ENCODE assay signal across 9 cellular contexts in the genomic region with DNA sequence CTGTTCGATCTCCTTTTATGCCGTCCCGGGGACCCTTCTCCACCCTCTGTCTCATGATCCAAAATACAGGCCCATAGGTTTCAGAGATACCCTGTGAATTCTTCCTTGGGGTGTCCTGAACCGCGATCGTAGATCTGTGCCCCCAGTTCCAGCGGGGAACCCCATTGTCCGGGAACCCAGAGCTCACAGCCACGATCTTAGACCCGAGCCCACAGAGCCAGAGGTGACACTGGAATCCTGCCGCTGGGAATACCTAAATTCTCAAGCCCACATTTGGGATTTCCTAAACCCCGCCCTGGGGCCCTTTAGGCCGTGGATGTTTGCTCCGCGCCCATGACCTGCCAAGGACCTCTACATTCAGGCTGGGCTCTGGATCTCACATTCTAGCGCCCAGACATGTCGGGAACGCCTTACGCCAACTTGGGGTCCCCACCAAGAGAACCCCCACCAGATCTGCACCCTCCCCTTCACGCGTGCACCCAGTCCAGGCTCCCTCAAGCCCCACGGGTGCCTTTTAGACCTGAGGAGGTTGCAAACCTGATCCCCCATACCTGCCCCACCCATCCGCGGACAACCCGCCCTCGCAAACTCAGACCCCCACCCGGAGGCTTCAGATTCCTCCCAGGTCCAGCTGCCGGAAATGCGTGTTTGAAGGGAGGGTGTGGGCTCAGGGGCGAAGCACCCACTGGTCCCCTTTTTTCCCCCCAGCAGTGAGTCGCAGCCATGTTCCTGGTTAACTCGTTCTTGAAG. TPM values are rescaled to one million over a fixed set of nuclear protein-coding genes. Genes with fewer than 3 reads are reported as not detected.
A peak's percentile ranks its signal among the peaks of the same experiment; 100 is the strongest.
DNase-seq lines count a peak whose midpoint lies in the region; ATAC-seq and TF ChIP-seq lines count a peak whose summit lies in the region.
"Had no signal": no experiment of that assay in that cellular context is flagged by ENCODE, and none has a peak within 500 bp of the region (broad histone marks: within the 10 kb centered on the region; RNA-seq: fewer than 3 reads in every experiment).

No MANE protein-coding gene starts in this region.

- peak overlapping the region; percentile 87 for H2AK5ac ChIP-seq in IMR-90 (ENCODE audit: low read depth, low read length)

- H3K79me1 ChIP-seq in IMR-90 (ENCODE audit: low read depth in 1 of 2, low read length in 2 of 2), result peaks cover 32 to 45% of the 10 kb centered on the region in 2 experiments

- H3K36me3 ChIP-seq in A673 (ENCODE audit: insufficient read depth, low read length, poor library complexity, severe bottlenecking) (peaks cover 24% of the 10 kb centered on the region), IMR-90 (ENCODE audit: control insufficient read depth, insufficient read depth, low read length) (peaks cover 25% of the 10 kb centered on the region), adipocyte (ENCODE audit: control insufficient read depth, insufficient read depth, low read length, severe bottlenecking) (peaks cover 26% of the 10 kb centered on the region), psoas muscle (ENCODE audit: insufficient read depth in 1 of 2, low read depth in 1 of 2) (peaks cover 0 to 38% of the 10 kb centered on the region in 2 donors)

- CTCF ChIA-PET in A673 (lab: Charles Lee), result no interaction called here
- CTCF ChIA-PET in IMR-90 (lab: Yijun Ruan, JAX), result interaction anchor here (1.4 kb wide), 1 partner anchor 11 kb away, joined by 3 read pairs; no protein-coding TSS in a partner anchor

- peak overlapping the region; percentile 63 for H2BK120ac ChIP-seq in IMR-90 (ENCODE audit: low read depth, low read length)

- H2AK9ac ChIP-seq in IMR-90 (replicated peaks; ENCODE audit: low read depth, low read length, poor library complexity), result peak overlapping the region; percentile 100

- peak overlapping the region; percentile 96 for H2AFZ ChIP-seq in IMR-90 (replicated peaks; ENCODE audit: low read length, poor library complexity)

- peak overlapping the region; percentile 90 for H3K27ac ChIP-seq in A673 (ENCODE audit: low read depth, low read length, poor library complexity, severe bottlenecking)
- peak overlapping the region; percentile 95 for H3K27ac ChIP-seq in IMR-90 (ENCODE audit: insufficient read depth, low read length)
- H3K27ac ChIP-seq in psoas muscle, result peak overlapping the region; percentile 94

- intact Hi-C loops in A673 (cut with micrococcal nuclease; ENCODE audit: unreplicated experiment), result no loop called here
- intact Hi-C loops in IMR-90 (cut with micrococcal nuclease), result loop anchor here (2.0 kb wide), 1 partner anchor 26 kb away; a partner anchor contains a TSS
- intact Hi-C loops in left cardiac atrium (cut with DNase I), result no loop called here
- intact Hi-C loops in psoas muscle (cut with DNase I), result no loop called here

- peak overlapping the region; percentile 74 for H3K4me2 ChIP-seq in IMR-90 (ENCODE audit: low read depth, low read length)

- H3K4me1 ChIP-seq in A673 (ENCODE audit: insufficient read depth, low read length, poor library complexity, severe bottlenecking) (peaks cover 10% of the 10 kb centered on the region), IMR-90 (ENCODE audit: control insufficient read depth, insufficient read depth, low read length) (peaks cover 10% of the 10 kb centered on the region), adipocyte (ENCODE audit: control insufficient read depth, insufficient read depth, low read length) (peaks cover 20% of the 10 kb centered on the region), psoas muscle (peaks cover 11% of the 10 kb centered on the region)

- peak overlapping the region; percentile 84 for H3K18ac ChIP-seq in IMR-90 (ENCODE audit: low read depth, low read length)

- no peak overlapping the region for H2BK20ac ChIP-seq in IMR-90 (ENCODE audit: low read depth, low read length)

- peak overlapping the region; percentile 99 for H3K4ac ChIP-seq in IMR-90 (ENCODE audit: low read depth, low read length)

- H2BK5ac ChIP-seq in IMR-90 (ENCODE audit: low read depth, low read length, poor library complexity, severe bottlenecking), result peak overlapping the region; percentile 92

- H3K9me3 ChIP-seq in A673 (ENCODE audit: low read depth, low read length, poor library complexity, severe bottlenecking), result no peaks in the 10 kb centered on the region
- H3K9me3 ChIP-seq in IMR-90 (ENCODE audit: control insufficient read depth, insufficient read depth, low read length), result no peaks in the 10 kb centered on the region
- H3K9me3 ChIP-seq in adipocyte (ENCODE audit: control insufficient read depth, low read length), result no peaks in the 10 kb centered on the region
- no peaks in the 10 kb centered on the region for H3K9me3 ChIP-seq in psoas muscle

- WGBS in IMR-90 (ENCODE audit: extremely low coverage in 2 of 2, insufficient read length in 1 of 2), 2 experiments, result 0% methylated on average over 8 of the region's 32 CpGs; no CpG with 5 or more reads in 1 of the 2 experiments
- WGBS in psoas muscle, 3 donors, result 0% methylated on average over 31 to 32 of the region's 32 CpGs

- H4K20me1 ChIP-seq in IMR-90 (ENCODE audit: insufficient read depth, low read length), result peaks cover 27% of the 10 kb centered on the region

- TF ChIP-seq CTCF in A673 (conservative IDR thresholded peaks at IDR 0.05; ENCODE audit: low read depth, low read length), result no peak
- TF ChIP-seq CTCF in GM13976 (IDR thresholded peaks at IDR 0.05; ENCODE audit: borderline replicate concordance, control extremely low read depth, extremely low read depth, insufficient read depth, missing control alignments), result no peak
- TF ChIP-seq CTCF in IMR-90 (conservative IDR thresholded peaks at IDR 0.05; ENCODE audit: low read depth, low read length), result no peak
- TF ChIP-seq CTCF in psoas muscle (IDR thresholded peaks at IDR 0.05), result no peak

- TSS peak; percentile 83 for BruUV-seq in A673 (replicated peaks; lab: Mats Ljungman, UMichigan)
- TSS peak; percentile 86 for BruUV-seq in IMR-90 (replicated peaks; lab: Mats Ljungman, UMichigan)

- H3K4me3 ChIP-seq in A673 (ENCODE audit: low read depth, low read length, poor library complexity, severe bottlenecking), result peak overlapping the region; percentile 77
- peak overlapping the region; percentile 96 for H3K4me3 ChIP-seq in IMR-90 (ENCODE audit: insufficient read depth, low read depth, low read length)
- H3K4me3 ChIP-seq in adipocyte (ENCODE audit: low read length), result peak overlapping the region; percentile 98
- peak overlapping the region; percentile 80 for H3K4me3 ChIP-seq in psoas muscle

- TF ChIP-seq POLR2A in IMR-90 (IDR thresholded peaks at IDR 0.05; ENCODE audit: low read depth, low read length), result no peak; the same call in none of the 2 replicates

- no peak for TF ChIP-seq RAD21 in IMR-90 (IDR thresholded peaks at IDR 0.05; ENCODE audit: low read length)

- peak overlapping the region; percentile 96 for H3K23ac ChIP-seq in IMR-90 (ENCODE audit: low read depth, low read length)

- peaks cover 9% of the 10 kb centered on the region for H3K9me1 ChIP-seq in IMR-90 (ENCODE audit: insufficient read depth, low read length)

- dilution Hi-C loops in IMR-90 (cut with HindIII; ENCODE audit: low sequenced_read_pairs, unreplicated experiment), result no loop called here

- H3K9ac ChIP-seq in IMR-90 (ENCODE audit: low read depth, low read length), result peak overlapping the region; percentile 99
- peak overlapping the region; percentile 100 for H3K9ac ChIP-seq in adipocyte (ENCODE audit: low read length)

- H3K27me3 ChIP-seq in A673 (replicated peaks; ENCODE audit: insufficient read depth, low read depth, low read length, poor library complexity) (no peaks in the 10 kb centered on the region), IMR-90 (ENCODE audit: control insufficient read depth, insufficient read depth, low read length) (no peaks in the 10 kb centered on the region), adipocyte (replicated peaks; ENCODE audit: control insufficient read depth, insufficient read depth, low read length) (no peaks in the 10 kb centered on the region), psoas muscle (ENCODE audit: insufficient read depth in 3 of 3, low read length in 2 of 3) (no peaks in the 10 kb centered on the region)

- H4K8ac ChIP-seq in IMR-90 (ENCODE audit: low read depth in 2 of 2, low read length in 2 of 2), result peak overlapping the region; percentile 93 to 94

- peak overlapping the region; percentile 93 for H4K91ac ChIP-seq in IMR-90 (ENCODE audit: insufficient read depth, low read depth, low read length)

- peak; percentile 21 for ATAC-seq in IMR-90 (ENCODE audit: low read depth)
- peak; percentile 24 to 35 for ATAC-seq in left cardiac atrium
- ATAC-seq in psoas muscle, result peak; percentile 12 to 44 (median 26)
- no peak for ATAC-seq in GM21825 (IDR thresholded peaks at IDR 0.05; ENCODE audit: unreplicated experiment)

- H2BK15ac ChIP-seq in IMR-90 (ENCODE audit: low read depth, low read length), result peak overlapping the region; percentile 59; the same call in 1 of the 3 replicates

- peak overlapping the region; percentile 91 for H4K5ac ChIP-seq in IMR-90 (ENCODE audit: low read depth, low read length)

- peak overlapping the region; percentile 94 for H3K56ac ChIP-seq in IMR-90 (ENCODE audit: extremely low read depth, insufficient read depth, low read length)

- POLR2A ChIA-PET in A673 (lab: Charles Lee; ENCODE audit: low non-redundant PET) (interaction anchor here (0.6 kb wide), 1 partner anchor 26 kb away, joined by 4 read pairs; a partner anchor contains a TSS), IMR-90 (lab: Charles Lee; ENCODE audit: unreplicated experiment) (no interaction called here)

- in situ Hi-C loops in GM13976 (cut with MboI; ENCODE audit: low sequenced_read_pairs, unreplicated experiment), result no loop called here
- in situ Hi-C loops in IMR-90 (cut with MboI; ENCODE audit: low sequenced_read_pairs), result no loop called here

- H3K14ac ChIP-seq in IMR-90 (replicated peaks; ENCODE audit: low read depth, low read length), result peak overlapping the region; percentile 98

- DNase-seq in A673 (ENCODE audit: low spot score) (peak; percentile 82), GM13976 (ENCODE audit: low spot score) (peak; percentile 82), IMR-90 (peak; percentile 52), RPMI7951 (ENCODE audit: low read depth) (peak; percentile 62), adipocyte (ENCODE audit: low read depth) (peak; percentile 65), left cardiac atrium (peak; percentile 65), psoas muscle (peak in 1 of 2 donors; percentile 35)

RNA-seq across cellular contexts. Expression of a gene that starts 0.6 kb away (rescaled TPM):
- total RNA-seq in A673 (2021), result 577 and 579 TPM in 2 replicates
- 436 and 504 TPM in 2 replicates for total RNA-seq in IMR-90 (2012; rRNA removed)
- 988 and 1,060 TPM in 2 replicates for polyA plus RNA-seq in IMR-90 (2012; rRNA removed)
- 249 and 1,026 TPM in 2 replicates for polyA plus RNA-seq in IMR-90 (2012; cell fraction: cytosol; rRNA removed)
- 364 and 458 TPM in 2 replicates for polyA plus RNA-seq in IMR-90 (2012; cell fraction: nucleus; rRNA removed; ENCODE audit: low replicate concordance)
- 526 and 543 TPM in 2 replicates for total RNA-seq in RPMI7951 (2014; rRNA removed; shearing (Covaris generic))
- total RNA-seq in left cardiac atrium, result 100 to 1,000 TPM; 614 TPM
- total RNA-seq in psoas muscle, result 100 to 1,000 TPM; 465 to 626 (median 571) TPM
- polyA plus RNA-seq in psoas muscle, result 100 to 1,000 TPM; 464 to 484 (median 475) TPM

RNA-seq across cellular contexts. Expression of a gene that starts 11.8 kb away (rescaled TPM):
- not detected in 2 replicates for total RNA-seq in A673 (2021)
- 0.54 and 1.1 TPM in 2 replicates for total RNA-seq in IMR-90 (2012; rRNA removed)
- polyA plus RNA-seq in IMR-90 (2012; rRNA removed), result 6.9 and 8.4 TPM in 2 replicates
- polyA plus RNA-seq in IMR-90 (2012; cell fraction: cytosol; rRNA removed), result 2.9 and 3.3 TPM in 2 replicates
- 1.3 and 1.6 TPM in 2 replicates for polyA plus RNA-seq in IMR-90 (2012; cell fraction: nucleus; rRNA removed; ENCODE audit: low replicate concordance)
- 6.1 and 7.0 TPM in 2 replicates for total RNA-seq in RPMI7951 (2014; rRNA removed; shearing (Covaris generic))
- 1,000 to 10,000 TPM; 1,384 to 1,769 TPM for total RNA-seq in left cardiac atrium
- total RNA-seq in psoas muscle, result 1,000 to 10,000 TPM; 1,453 to 1,741 (median 1,623) TPM
- 1,000 to 10,000 TPM in 1 of 3 donors, 100 to 1,000 TPM in 2; 571 to 1,031 (median 717) TPM for polyA plus RNA-seq in psoas muscle

RNA-seq across cellular contexts. Expression of a gene that starts 25.2 kb away (rescaled TPM):
- total RNA-seq in A673 (2021), result 156 and 158 TPM in 2 replicates
- total RNA-seq in IMR-90 (2012; rRNA removed), result 182 and 185 TPM in 2 replicates
- 269 and 315 TPM in 2 replicates for polyA plus RNA-seq in IMR-90 (2012; rRNA removed)
- 337 and 453 TPM in 2 replicates for polyA plus RNA-seq in IMR-90 (2012; cell fraction: cytosol; rRNA removed)
- 251 and 260 TPM in 2 replicates for polyA plus RNA-seq in IMR-90 (2012; cell fraction: nucleus; rRNA removed; ENCODE audit: low replicate concordance)
- total RNA-seq in RPMI7951 (2014; rRNA removed; shearing (Covaris generic)), result 317 and 522 TPM in 2 replicates
- 10 to 100 TPM; 81.2 to 85.0 TPM for total RNA-seq in left cardiac atrium
- total RNA-seq in psoas muscle, result 10 to 100 TPM; 44.4 to 67.2 (median 57.8) TPM
- 100 to 1,000 TPM in 1 of 3 donors, 10 to 100 TPM in 2; 65.9 to 115 (median 80.4) TPM for polyA plus RNA-seq in psoas muscle

RNA-seq across cellular contexts. Expression of a gene that starts 25.8 kb away (rescaled TPM):
- total RNA-seq in A673 (2021) (133 and 142 TPM in 2 replicates), IMR-90 (2012; rRNA removed) (35.8 and 48.3 TPM in 2 replicates), left cardiac atrium (100 to 1,000 TPM in 1 of 2 donors, 10 to 100 TPM in 1; 92.6 to 104 TPM), psoas muscle (100 to 1,000 TPM in 3 of 4 donors, 10 to 100 TPM in 1; 89.7 to 126 (median 110) TPM)
- polyA plus RNA-seq in IMR-90 (2012; rRNA removed) (59.7 and 105 TPM in 2 replicates), psoas muscle (100 to 1,000 TPM in 2 of 3 donors, 10 to 100 TPM in 1; 99.4 to 130 (median 126) TPM)
- polyA plus RNA-seq in IMR-90 (2012; cell fraction: cytosol; rRNA removed), result 63.5 and 75.8 TPM in 2 replicates
- polyA plus RNA-seq in IMR-90 (2012; cell fraction: nucleus; rRNA removed; ENCODE audit: low replicate concordance), result 19.1 and 24.4 TPM in 2 replicates
- total RNA-seq in RPMI7951 (2014; rRNA removed; shearing (Covaris generic)), result 137 and 167 TPM in 2 replicates

RNA-seq across cellular contexts. Expression of a gene that starts 29.5 kb away (rescaled TPM):
- total RNA-seq in A673 (2021) (0.47 and 0.63 TPM in 2 replicates), IMR-90 (2012; rRNA removed) (not detected in 2 replicates), left cardiac atrium (not detected), psoas muscle (not detected)
- polyA plus RNA-seq in IMR-90 (2012; rRNA removed) (not detected in 2 replicates), psoas muscle (under 1 TPM in 1 of 3 donors, not detected in 2; 0.13 TPM)
- not detected in 2 replicates for polyA plus RNA-seq in IMR-90 (2012; cell fraction: cytosol; rRNA removed)
- 0.13 TPM in 1 of 2 replicates, not detected in the other for polyA plus RNA-seq in IMR-90 (2012; cell fraction: nucleus; rRNA removed; ENCODE audit: low replicate concordance)
- not detected in 2 replicates for total RNA-seq in RPMI7951 (2014; rRNA removed; shearing (Covaris generic))
- total RNA-seq: subcutaneous adipose tissue had no signal

Comparison
In these comparisons a context has a peak if more than half of its experiments do, and no peak if none do; other contexts are left out.
1. RNA of a gene that starts 11.8 kb away (total RNA-seq): 1,384 to 1,769 TPM in left cardiac atrium and 1,453 to 1,741 TPM in psoas muscle; 6.1 to 7.0 TPM in RPMI7951, 0.54 to 1.1 TPM in IMR-90 and not detected in A673; every median in the first group is over 100 times any median in the second.
2. Peak in every context shown above with its lines, with median percentiles within 50 percentile points of each other: H3K27ac ChIP-seq and H3K4me3 ChIP-seq.